18 cellular contexts compared by ENCODE assay signal in genomic region chr6:113881473-113881980, GRCh38.
"Had no signal": no experiment of that assay in that cellular context is flagged by ENCODE, and none has a peak within 500 bp of the region (broad histone marks: within the 10 kb centered on the region; RNA-seq: fewer than 3 reads in every experiment).

No MANE protein-coding gene starts in this region.

- H3K9me3 ChIP-seq: gastrocnemius medialis, heart left ventricle, prostate gland had no signal

- H3K4me1 ChIP-seq: prostate gland had no signal

- ATAC-seq: gastrocnemius medialis; heart left ventricle; natural killer cell treated with Interleukin-12 subunit alpha and Interleukin-12 subunit beta and Interleukin-15 and Interleukin-18, amount 100 ng/mL, for 72 hours; right cardiac atrium had no signal

- H3K36me3 Mint-ChIP-seq: activated naive CD8-positive, alpha-beta T cell treated with anti-CD3 and anti-CD28 coated beads, Interleukin-2, amount 10 ng/mL, durations not matched to agents 7 days and 5 days; immature natural killer cell; natural killer cell treated with Interleukin-12 subunit alpha and Interleukin-12 subunit beta and Interleukin-15 and Interleukin-18, amount 100 ng/mL, for 72 hours; type B pancreatic cell had no signal

- H3K27ac ChIP-seq: gastrocnemius medialis, heart left ventricle, prostate gland had no signal

- H3K36me3 ChIP-seq: gastrocnemius medialis, heart left ventricle, prostate gland had no signal

- DNase-seq: activated CD4-positive, CD25-positive, alpha-beta regulatory T cell treated with anti-CD3 and anti-CD28 coated beads, Interleukin-2, amount 50 U/mL, for 72 hours; activated naive CD4-positive, alpha-beta T cell; activated naive CD8-positive, alpha-beta T cell treated with anti-CD3 and anti-CD28 coated beads, Interleukin-2, amount 10 ng/mL, durations not matched to agents 7 days and 5 days; aorta; effector memory CD4-positive, alpha-beta T cell; gastrocnemius medialis; heart left ventricle; immature natural killer cell; occipital lobe; right cardiac atrium had no signal

- H3K27me3 Mint-ChIP-seq: dendritic cell treated with granulocyte-macrophage colony-stimulating factor and Interleukin-4, amounts not matched to agents 40 ng/mL and 50 ng/mL, for 4 days had no signal

- H3K9me3 Mint-ChIP-seq: activated naive CD8-positive, alpha-beta T cell treated with anti-CD3 and anti-CD28 coated beads, Interleukin-2, amount 10 ng/mL, durations not matched to agents 7 days and 5 days; activated T-helper 1 cell treated with anti-CD3 and anti-CD28 coated beads, Interleukin-12 subunit alpha, Interleukin-12 subunit beta, Interleukin-2, Interleukin-4 antibody, amounts not matched to agents 30 ng/mL and 10 ng/mL and 1 ng/mL, durations not matched to agents 14 hours and 24 hours and 36 hours; dendritic cell treated with granulocyte-macrophage colony-stimulating factor and Interleukin-4, amounts not matched to agents 40 ng/mL and 50 ng/mL, for 4 days; natural killer cell treated with Interleukin-12 subunit alpha and Interleukin-12 subunit beta and Interleukin-15 and Interleukin-18, amount 100 ng/mL, for 72 hours; stimulated activated naive CD8-positive, alpha-beta T cell treated with anti-CD3 and anti-CD28 coated beads, Interleukin-15, Interleukin-2, amounts not matched to agents 100 ng/mL and 50 ng/mL, for 24 hours; T-helper 2 cell treated with Interferon-gamma antibody and Interleukin-4, amounts not matched to agents 5 μg/mL and 100 μg/mL, for 36 hours; type B pancreatic cell had no signal

- H3K4me1 Mint-ChIP-seq: activated naive CD8-positive, alpha-beta T cell treated with anti-CD3 and anti-CD28 coated beads, Interleukin-2, amount 10 ng/mL, durations not matched to agents 7 days and 5 days; immature natural killer cell had no signal

- H3K4me3 ChIP-seq: gastrocnemius medialis, heart left ventricle, prostate gland, smooth muscle cell had no signal

- H3K27me3 ChIP-seq: gastrocnemius medialis, heart left ventricle had no signal

- H3K27ac Mint-ChIP-seq: activated naive CD8-positive, alpha-beta T cell treated with anti-CD3 and anti-CD28 coated beads, Interleukin-2, amount 10 ng/mL, durations not matched to agents 7 days and 5 days; activated T-helper 1 cell treated with anti-CD3 and anti-CD28 coated beads, Interleukin-12 subunit alpha, Interleukin-12 subunit beta, Interleukin-2, Interleukin-4 antibody, amounts not matched to agents 30 ng/mL and 10 ng/mL and 1 ng/mL, durations not matched to agents 14 hours and 24 hours and 36 hours; dendritic cell treated with granulocyte-macrophage colony-stimulating factor and Interleukin-4, amounts not matched to agents 40 ng/mL and 50 ng/mL, for 4 days; immature natural killer cell; natural killer cell treated with Interleukin-12 subunit alpha and Interleukin-12 subunit beta and Interleukin-15 and Interleukin-18, amount 100 ng/mL, for 72 hours; stimulated activated naive CD8-positive, alpha-beta T cell treated with anti-CD3 and anti-CD28 coated beads, Interleukin-15, Interleukin-2, amounts not matched to agents 100 ng/mL and 50 ng/mL, for 24 hours; T-helper 2 cell treated with Interferon-gamma antibody and Interleukin-4, amounts not matched to agents 5 μg/mL and 100 μg/mL, for 36 hours; type B pancreatic cell had no signal

- H3K4me3 Mint-ChIP-seq: activated naive CD8-positive, alpha-beta T cell treated with anti-CD3 and anti-CD28 coated beads, Interleukin-2, amount 10 ng/mL, durations not matched to agents 7 days and 5 days; activated T-helper 1 cell treated with anti-CD3 and anti-CD28 coated beads, Interleukin-12 subunit alpha, Interleukin-12 subunit beta, Interleukin-2, Interleukin-4 antibody, amounts not matched to agents 30 ng/mL and 10 ng/mL and 1 ng/mL, durations not matched to agents 14 hours and 24 hours and 36 hours; dendritic cell treated with granulocyte-macrophage colony-stimulating factor and Interleukin-4, amounts not matched to agents 40 ng/mL and 50 ng/mL, for 4 days; immature natural killer cell; natural killer cell treated with Interleukin-12 subunit alpha and Interleukin-12 subunit beta and Interleukin-15 and Interleukin-18, amount 100 ng/mL, for 72 hours; stimulated activated naive CD8-positive, alpha-beta T cell treated with anti-CD3 and anti-CD28 coated beads, Interleukin-15, Interleukin-2, amounts not matched to agents 100 ng/mL and 50 ng/mL, for 24 hours; T-helper 2 cell treated with Interferon-gamma antibody and Interleukin-4, amounts not matched to agents 5 μg/mL and 100 μg/mL, for 36 hours; type B pancreatic cell had no signal
